ENCODE assay signal across 8 cellular contexts in the genomic region with DNA sequence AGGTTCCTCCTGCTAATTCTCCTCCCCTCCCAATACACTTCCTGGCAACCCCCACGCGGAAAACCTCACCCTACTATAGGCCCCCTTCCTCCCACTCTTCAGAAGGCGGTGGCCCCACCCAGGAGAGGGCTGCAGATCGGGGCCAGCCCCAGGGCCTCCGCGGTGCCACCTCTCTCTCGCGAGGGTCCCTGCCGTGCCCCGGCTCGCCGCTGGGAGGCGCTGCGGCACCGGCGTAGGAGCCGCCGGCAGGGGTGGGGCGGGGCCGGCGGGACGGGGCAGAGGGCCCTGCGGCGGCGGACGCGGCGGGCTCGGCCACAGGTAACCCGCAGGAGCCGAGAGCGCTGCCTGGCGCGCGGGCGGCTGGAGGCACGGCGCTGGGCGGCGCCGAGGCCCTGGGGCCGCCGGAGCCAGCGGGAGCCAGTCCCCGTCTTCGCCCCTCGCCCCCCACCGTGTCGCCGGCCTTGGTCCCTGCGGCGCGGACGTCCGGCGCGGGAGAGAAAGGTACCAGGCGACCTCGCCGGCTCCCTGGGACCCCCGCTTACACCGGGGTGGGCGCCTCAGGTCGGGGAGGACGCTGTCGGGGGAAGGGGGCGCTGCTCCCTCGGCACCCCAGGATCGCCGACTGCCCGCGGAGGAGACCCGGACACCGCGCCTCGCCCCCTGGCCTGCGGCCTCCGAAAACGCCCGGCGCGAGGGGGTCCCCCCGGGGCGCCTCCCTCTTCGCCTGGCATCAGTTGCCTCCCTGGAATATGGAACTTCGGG. TPM values are rescaled to one million over a fixed set of nuclear protein-coding genes. Genes with fewer than 3 reads are reported as not detected.
DNase-seq lines count a peak whose midpoint lies in the region; ATAC-seq and TF ChIP-seq lines count a peak whose summit lies in the region.

A gene (plus strand): TSS at position 278 of the 762 bp plus-strand sequence. CDS start 133,825 bp downstream, outside the sequence.

- peak within 1 kb of the TSS; percentile 30 for H3K9ac ChIP-seq in fibroblast of lung (ENCODE audit: insufficient read depth, low read length)

- H3K4me2 ChIP-seq in OCI-LY7 (ENCODE audit: low read length) (peak within 1 kb of the TSS; percentile 58), fibroblast of lung (ENCODE audit: extremely low read depth, insufficient read depth, low read length) (peak within 1 kb of the TSS; percentile 75)

- H3K79me2 ChIP-seq in OCI-LY7 (ENCODE audit: insufficient read depth, low read depth, low read length) (no peaks in the 10 kb centered on the region), fibroblast of lung (ENCODE audit: control insufficient read depth, insufficient read depth, low read length) (no peaks in the 10 kb centered on the region)

- CTCF ChIA-PET in CD4-positive, alpha-beta memory T cell (lab: Charles Lee; ENCODE audit: partially characterized antibody) = interaction anchor here (0.5 to 5.4 kb wide), 42 partner anchors 8 to 960 kb away, joined by 3 to 83 read pairs (median 4); a partner anchor contains a TSS
- CTCF ChIA-PET in OCI-LY7 (lab: Charles Lee; ENCODE audit: unreplicated experiment) = interaction anchor here (0.8 to 1.0 kb wide), 2 partner anchors 54 to 61 kb away, joined by 3 read pairs; no protein-coding TSS in a partner anchor

- intact Hi-C loops in CD4-positive, alpha-beta memory T cell (cut with micrococcal nuclease) = loop anchor here (1.0 to 5.0 kb wide), 5 partner anchors 56 to 1046 kb away; a partner anchor contains a TSS
- intact Hi-C loops in OCI-LY7 (cut with micrococcal nuclease; ENCODE audit: unreplicated experiment) = loop anchor here (1.0 to 10.0 kb wide), 5 partner anchors 60 to 1044 kb away; no protein-coding TSS in a partner anchor
- intact Hi-C loops in natural killer cell (cut with micrococcal nuclease) = loop anchor here (1.0 kb wide), 2 partner anchors 177 to 205 kb away; a partner anchor contains a TSS

- H2AFZ ChIP-seq in OCI-LY7 (ENCODE audit: low read length) (peak within 1 kb of the TSS; percentile 74), fibroblast of lung (ENCODE audit: low read length) (peak within 1 kb of the TSS; percentile 26)

- peak within 1 kb of the TSS; percentile 37 for H3K27ac ChIP-seq in CD4-positive, alpha-beta memory T cell (ENCODE audit: low read depth, low read length)
- no peak within 1 kb of the TSS for H3K27ac ChIP-seq in OCI-LY7 (ENCODE audit: low read depth, low read length, poor library complexity, severe bottlenecking)
- no peak within 1 kb of the TSS for H3K27ac ChIP-seq in fibroblast of lung (ENCODE audit: insufficient read depth, low read length)

- TF ChIP-seq CTCF in OCI-LY7 (conservative IDR thresholded peaks at IDR 0.05; ENCODE audit: low read length) (peak; percentile 81), fibroblast of lung (conservative IDR thresholded peaks at IDR 0.05 in 1 of 2, IDR thresholded peaks at IDR 0.05 in 1 of 2; ENCODE audit: low read depth in 1 of 2, low read length in 2 of 2) (peak; percentile 54 to 58), natural killer cell (IDR thresholded peaks at IDR 0.05) (peak; percentile 84)

- H3K27me3 ChIP-seq in CD4-positive, alpha-beta memory T cell (ENCODE audit: insufficient read depth, low read length) = no peaks in the 10 kb centered on the region
- H3K27me3 ChIP-seq in fibroblast of lung (ENCODE audit: control insufficient read depth, insufficient read depth, low read length) = peaks cover 8% of the 10 kb centered on the region

- peak; percentile 68 to 86 (median 80) for DNase-seq in CD4-positive, alpha-beta memory T cell
- DNase-seq in OCI-LY7 (ENCODE audit: low spot score) (peak; percentile 79), fibroblast of lung (ENCODE audit: low read depth in 2 of 2) (peak; percentile 27 to 29), natural killer cell (peak; percentile 87)
- peak; percentile 92 for DNase-seq in activated T-cell treated with anti-CD3 and anti-CD28 coated beads, Interleukin-2, amount 50 U/mL, for 48 hours
- DNase-seq in stimulated activated naive CD4-positive, alpha-beta T cell treated with Interleukin-2 at 50 U/mL for 16 hours (lab: John Stamatoyannopoulos, UW) = peak; percentile 75

- peak within 1 kb of the TSS; percentile 88 to 93 (median 90) for H3K4me3 Mint-ChIP-seq in CD4-positive, alpha-beta memory T cell
- peak within 1 kb of the TSS; percentile 81 for H3K4me3 Mint-ChIP-seq in natural killer cell

- peaks cover 0 to 3% of the 10 kb centered on the region in 2 donors for H3K36me3 Mint-ChIP-seq in CD4-positive, alpha-beta memory T cell
- H3K36me3 Mint-ChIP-seq in natural killer cell = no peaks in the 10 kb centered on the region

- POLR2A ChIA-PET in CD4-positive, alpha-beta memory T cell (lab: Charles Lee; ENCODE audit: partially characterized antibody) = interaction anchor here (0.6 kb wide), 1 partner anchor 179 kb away, joined by 3 read pairs; no protein-coding TSS in a partner anchor
- POLR2A ChIA-PET in OCI-LY7 (lab: Charles Lee) = interaction anchor here (0.6 to 1.7 kb wide), 4 partner anchors 10 to 207 kb away, joined by 3 to 8 read pairs (median 4); a partner anchor contains a TSS

- H3K4me1 ChIP-seq in CD4-positive, alpha-beta memory T cell (ENCODE audit: insufficient read depth, low read length) = peaks cover 10% of the 10 kb centered on the region
- H3K4me1 ChIP-seq in OCI-LY7 (ENCODE audit: insufficient read depth, low read length, poor library complexity, severe bottlenecking) (peaks cover 22% of the 10 kb centered on the region), fibroblast of lung (ENCODE audit: control insufficient read depth, extremely low read depth, insufficient read depth, low read length) (no peaks in the 10 kb centered on the region)

- peaks cover 16 to 34% (median 24%) of the 10 kb centered on the region in 4 donors for H3K4me1 Mint-ChIP-seq in CD4-positive, alpha-beta memory T cell
- H3K4me1 Mint-ChIP-seq in natural killer cell = peaks cover 5 to 24% of the 10 kb centered on the region in 2 donors

- ATAC-seq in GM19397 (IDR thresholded peaks at IDR 0.05; ENCODE audit: unreplicated experiment) = peak; percentile 94
- ATAC-seq in HG03520 (IDR thresholded peaks at IDR 0.05; ENCODE audit: unreplicated experiment) = peak; percentile 82
- peak; percentile 96 to 97 (median 96) for ATAC-seq in natural killer cell

- H4K20me1 ChIP-seq in OCI-LY7 (ENCODE audit: insufficient read depth, low read length) = no peaks in the 10 kb centered on the region
- no peaks in the 10 kb centered on the region for H4K20me1 ChIP-seq in fibroblast of lung (ENCODE audit: control insufficient read depth, extremely low read depth, insufficient read depth, low read length)

- peaks cover 3 to 4% of the 10 kb centered on the region in 2 donors for H3K27me3 Mint-ChIP-seq in CD4-positive, alpha-beta memory T cell
- peaks cover 4 to 28% of the 10 kb centered on the region in 2 donors for H3K27me3 Mint-ChIP-seq in natural killer cell (ENCODE audit: low read depth in 2 of 2)

- H3K9me3 ChIP-seq in CD4-positive, alpha-beta memory T cell (ENCODE audit: control insufficient read depth in 1 of 2, low read length in 2 of 2) = no peaks in the 10 kb centered on the region
- no peaks in the 10 kb centered on the region for H3K9me3 ChIP-seq in OCI-LY7 (ENCODE audit: low read length)
- no peaks in the 10 kb centered on the region for H3K9me3 ChIP-seq in fibroblast of lung (ENCODE audit: control insufficient read depth, insufficient read depth, low read depth, low read length)

- BruUV-seq in OCI-LY7 (replicated peaks; lab: Mats Ljungman, UMichigan) = no TSS peak

- H3K27ac Mint-ChIP-seq in CD4-positive, alpha-beta memory T cell = peak within 1 kb of the TSS; percentile 47 to 90 (median 86)
- H3K27ac Mint-ChIP-seq in natural killer cell = peak within 1 kb of the TSS; percentile 31 to 71

- H3K9me3 Mint-ChIP-seq in CD4-positive, alpha-beta memory T cell = no peaks in the 10 kb centered on the region
- H3K9me3 Mint-ChIP-seq in natural killer cell = no peaks in the 10 kb centered on the region

- no peaks in the 10 kb centered on the region for H3K36me3 ChIP-seq in CD4-positive, alpha-beta memory T cell (ENCODE audit: insufficient read depth, low read length)
- no peaks in the 10 kb centered on the region for H3K36me3 ChIP-seq in OCI-LY7 (ENCODE audit: insufficient read depth, low read length)
- no peaks in the 10 kb centered on the region for H3K36me3 ChIP-seq in fibroblast of lung (ENCODE audit: control insufficient read depth, insufficient read depth, low read length)

- peak within 1 kb of the TSS; percentile 39 to 44 for H3K4me3 ChIP-seq in CD4-positive, alpha-beta memory T cell (ENCODE audit: low read length in 2 of 2)
- H3K4me3 ChIP-seq in OCI-LY7 (ENCODE audit: low read depth, low read length, poor library complexity, severe bottlenecking) (peak within 1 kb of the TSS; percentile 70), fibroblast of lung (replicated peaks in 1 of 4; ENCODE audit: control extremely low read depth in 1 of 4, insufficient read depth in 1 of 4, low read depth in 3 of 4, low read length in 4 of 4) (peak within 1 kb of the TSS; percentile 40 to 53 (median 46))

- H3K9me2 ChIP-seq in OCI-LY7 (ENCODE audit: insufficient read depth, low read length) = no peaks in the 10 kb centered on the region

RNA-seq across cellular contexts. Expression of the gene that starts here (rescaled TPM):
- total RNA-seq in CD4-positive, alpha-beta memory T cell = 1 to 10 TPM; 4.4 to 5.8 TPM
- 1 to 10 TPM; 2.8 to 4.2 TPM for polyA plus RNA-seq in CD4-positive, alpha-beta memory T cell
- 2.2 and 2.4 TPM in 2 replicates for total RNA-seq in OCI-LY7 (2014; rRNA removed; shearing (Covaris generic))
- total RNA-seq in OCI-LY7 (2022) (4.8 and 7.0 TPM in 2 replicates), fibroblast of lung (2.3 and 3.6 TPM in 2 replicates), natural killer cell (1 to 10 TPM; 4.5 to 9.0 (median 4.6) TPM)
- polyA plus RNA-seq in fibroblast of lung = 0.39 and 0.63 TPM in 2 replicates
- 0.73 and 0.98 TPM in 2 replicates for polyA plus RNA-seq in fibroblast of lung (2012)
- 4.5 TPM in 1 of 2 replicates, not detected in the other for polyA minus RNA-seq in fibroblast of lung (ENCODE audit: low replicate concordance)

Comparison
In these comparisons a context has a peak if more than half of its experiments do, and no peak if none do; other contexts are left out.
1. DNase-seq: peak in every context shown above with its lines; median percentile 92 in activated T-cell treated with anti-CD3 and anti-CD28 coated beads, Interleukin-2, amount 50 U/mL, for 48 hours; 87 in natural killer cell; 80 in CD4-positive, alpha-beta memory T cell; 79 in OCI-LY7; 75 in stimulated activated naive CD4-positive, alpha-beta T cell treated with Interleukin-2 at 50 U/mL for 16 hours; 28 in fibroblast of lung.